19 cellular contexts compared by ENCODE assay signal in genomic region chr14:88872976-88873375, GRCh38.
"Had no signal": no experiment of that assay in that cellular context is flagged by ENCODE, and none has a peak within 500 bp of the region (broad histone marks: within the 10 kb centered on the region; RNA-seq: fewer than 3 reads in every experiment).

No MANE protein-coding gene starts in this region.

- H3K4me3 Mint-ChIP-seq: naive thymus-derived CD4-positive, alpha-beta T cell; neural progenitor cell had no signal

- FAIRE-seq: endometrium had no signal

- H3K27me3 Mint-ChIP-seq: naive thymus-derived CD4-positive, alpha-beta T cell; progenitor cell of endocrine pancreas had no signal

- DNase-seq: cortex of kidney; effector memory CD4-positive, alpha-beta T cell; foreskin fibroblast; heart left ventricle; hippocampal formation; left colon; left ventricle myocardium superior; naive thymus-derived CD4-positive, alpha-beta T cell; ovary; right cardiac atrium; stimulated activated CD4-positive, alpha-beta T cell treated with anti-CD3 and anti-CD28 coated beads, Interleukin-2, amount 100 ng/mL, for 48 hours; stimulated activated naive CD8-positive, alpha-beta T cell treated with anti-CD3 and anti-CD28 coated beads, Interleukin-15, Interleukin-2, amounts not matched to agents 100 U/mL and 50 U/mL, for 24 hours; tibial artery; upper lobe of left lung; uterus had no signal

- H3K27ac Mint-ChIP-seq: naive thymus-derived CD4-positive, alpha-beta T cell; neural progenitor cell; progenitor cell of endocrine pancreas had no signal

- H3K4me1 Mint-ChIP-seq: neural progenitor cell had no signal

- H3K9me3 Mint-ChIP-seq: naive thymus-derived CD4-positive, alpha-beta T cell; neural progenitor cell had no signal

- ATAC-seq: esophagus mucosa; heart left ventricle; left colon; left ventricle myocardium superior; naive thymus-derived CD4-positive, alpha-beta T cell; right cardiac atrium; stimulated activated naive CD8-positive, alpha-beta T cell treated with anti-CD3 and anti-CD28 coated beads, Interleukin-15, Interleukin-2, amounts not matched to agents 100 U/mL and 50 U/mL, for 24 hours had no signal
